Comparison of ENCODE assay signal across 8 cellular contexts in the genomic region with DNA sequence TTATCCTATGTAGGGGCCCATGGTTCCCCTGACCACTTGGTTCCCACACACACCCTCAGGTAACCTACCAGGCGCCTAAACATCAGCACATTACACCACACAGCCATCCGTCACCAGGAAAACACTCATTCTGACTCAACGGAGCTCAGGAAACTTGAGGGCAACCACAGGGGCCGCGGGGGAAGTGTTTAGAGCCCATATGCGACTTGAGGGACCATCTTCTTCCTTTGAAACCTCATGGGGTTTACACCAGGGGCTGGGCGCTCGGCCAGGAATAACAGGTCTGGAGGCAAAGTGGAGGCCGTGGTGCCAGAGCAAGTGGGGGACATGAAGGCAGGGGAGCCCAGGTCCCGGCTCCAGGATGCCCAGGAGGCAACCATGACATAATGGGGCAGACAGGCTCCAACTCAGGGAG. TPM values are rescaled to one million over a fixed set of nuclear protein-coding genes. Genes with fewer than 3 reads are reported as not detected.
A peak's percentile ranks its signal among the peaks of the same experiment; 100 is the strongest.
DNase-seq lines count a peak whose midpoint lies in the region; FAIRE-seq and TF ChIP-seq lines count a peak whose summit lies in the region.

No MANE protein-coding gene starts in this region.

- no peak for TF ChIP-seq POLR2A in GM12891 (IDR thresholded peaks at IDR 0.05; ENCODE audit: low read depth, low read length)

- peak overlapping the region; percentile 83 for H3K27ac Mint-ChIP-seq in activated T-helper 2 cell treated with anti-CD3 and anti-CD28 coated beads, Interferon-gamma antibody, Interleukin-2, Interleukin-4, amounts not matched to agents 10 μg/mL and 5 μg/mL and 100 μg/mL, durations not matched to agents 14 hours and 24 hours and 36 hours

- H3K4me3 Mint-ChIP-seq in activated T-helper 2 cell treated with anti-CD3 and anti-CD28 coated beads, Interferon-gamma antibody, Interleukin-2, Interleukin-4, amounts not matched to agents 10 μg/mL and 5 μg/mL and 100 μg/mL, durations not matched to agents 14 hours and 24 hours and 36 hours (ENCODE audit: low read depth) = peak overlapping the region; percentile 89

- intact Hi-C loops in activated T-helper 2 cell treated with anti-CD3 and anti-CD28 coated beads, Interferon-gamma antibody, Interleukin-2, Interleukin-4, amounts not matched to agents 10 μg/mL and 5 μg/mL and 100 μg/mL, durations not matched to agents 14 hours and 24 hours and 36 hours (cut with micrococcal nuclease) = loop anchor here (1.0 to 5.0 kb wide), 5 partner anchors 20 to 141 kb away; a partner anchor contains a TSS

- no peak for DNase-seq in GM12891 (ENCODE audit: insufficient read length, low spot score)
- peak; percentile 100 for DNase-seq in RPMI7951 (ENCODE audit: low read depth)
- DNase-seq in activated T-helper 2 cell treated with anti-CD3 and anti-CD28 coated beads, Interferon-gamma antibody, Interleukin-2, Interleukin-4, amounts not matched to agents 10 μg/mL and 5 μg/mL and 100 μg/mL, durations not matched to agents 14 hours and 24 hours and 36 hours (ENCODE audit: low spot score) = peak; percentile 63
- DNase-seq in iris pigment epithelial cell (ENCODE audit: low read depth) = peak; percentile 97
- peak; percentile 69 to 70 for DNase-seq in stimulated activated CD8-positive, alpha-beta memory T cell treated with anti-CD3 and anti-CD28 coated beads, Interleukin-2, amount 100 ng/mL, for 48 hours (ENCODE audit: low read depth in 2 of 2)
- DNase-seq in H7 = no peak
- DNase-seq in DMS53 (lab: John Stamatoyannopoulos, UW) = no peak
- DNase-seq in medulla oblongata (ENCODE audit: extremely low spot score) = no peak

- peaks cover 9% of the 10 kb centered on the region for H3K36me3 Mint-ChIP-seq in activated T-helper 2 cell treated with anti-CD3 and anti-CD28 coated beads, Interferon-gamma antibody, Interleukin-2, Interleukin-4, amounts not matched to agents 10 μg/mL and 5 μg/mL and 100 μg/mL, durations not matched to agents 14 hours and 24 hours and 36 hours (ENCODE audit: low read depth)

- H3K9me3 Mint-ChIP-seq in activated T-helper 2 cell treated with anti-CD3 and anti-CD28 coated beads, Interferon-gamma antibody, Interleukin-2, Interleukin-4, amounts not matched to agents 10 μg/mL and 5 μg/mL and 100 μg/mL, durations not matched to agents 14 hours and 24 hours and 36 hours = no peaks in the 10 kb centered on the region

- peaks cover 9% of the 10 kb centered on the region for H3K27me3 Mint-ChIP-seq in activated T-helper 2 cell treated with anti-CD3 and anti-CD28 coated beads, Interferon-gamma antibody, Interleukin-2, Interleukin-4, amounts not matched to agents 10 μg/mL and 5 μg/mL and 100 μg/mL, durations not matched to agents 14 hours and 24 hours and 36 hours (ENCODE audit: low read depth)

- H3K36me3 ChIP-seq in H7 (replicated peaks; ENCODE audit: control insufficient read depth, insufficient read depth, low read length) = no peaks in the 10 kb centered on the region

- peaks cover 16% of the 10 kb centered on the region for H3K27me3 ChIP-seq in H7 (ENCODE audit: control insufficient read depth, insufficient read depth, low read length)

- peaks cover 34% of the 10 kb centered on the region for H3K4me1 Mint-ChIP-seq in activated T-helper 2 cell treated with anti-CD3 and anti-CD28 coated beads, Interferon-gamma antibody, Interleukin-2, Interleukin-4, amounts not matched to agents 10 μg/mL and 5 μg/mL and 100 μg/mL, durations not matched to agents 14 hours and 24 hours and 36 hours (ENCODE audit: low read depth)

- peak; percentile 9 for FAIRE-seq in GM12891 (lab: Jason Lieb, UNC)

- no peak overlapping the region for H3K4me3 ChIP-seq in H7 (ENCODE audit: insufficient read depth, low read depth, low read length)

TF ChIP-seq in GM12891, 5 proteins besides CTCF, POLR2A, EP300 and RAD21:
- no peak for TF ChIP-seq POLR2AphosphoS5 (IDR thresholded peaks at IDR 0.05; ENCODE audit: low read depth, low read length)
- TF ChIP-seq POU2F2 (IDR thresholded peaks at IDR 0.05; ENCODE audit: low read depth, low read length) = no peak
- TF ChIP-seq TAF1 (IDR thresholded peaks at IDR 0.05; ENCODE audit: low read depth, low read length) = no peak
- no peak for TF ChIP-seq PAX5 (IDR thresholded peaks at IDR 0.05; ENCODE audit: insufficient read depth, low read length, severe bottlenecking)
- TF ChIP-seq SPI1 (IDR thresholded peaks at IDR 0.05; ENCODE audit: low read depth, low read length) = no peak

RNA-seq across cellular contexts. Expression of a gene that starts 1.5 kb away (rescaled TPM):
- 1.1 TPM for polyA plus RNA-seq in GM12891 (2012; ENCODE audit: low read depth, missing spikeins)
- total RNA-seq in RPMI7951 (2014; rRNA removed; shearing (Covaris generic)) = 36.4 and 45.6 TPM in 2 replicates
- total RNA-seq in activated T-helper 2 cell treated with anti-CD3 and anti-CD28 coated beads, Interferon-gamma antibody, Interleukin-2, Interleukin-4, amounts not matched to agents 10 μg/mL and 5 μg/mL and 100 μg/mL, durations not matched to agents 14 hours and 24 hours and 36 hours = 17.2 and 17.6 TPM in 2 replicates
- 16.8 and 19.4 TPM in 2 replicates for total RNA-seq in H7 (2014; rRNA removed; shearing (Covaris generic))

RNA-seq across cellular contexts. Expression of a gene that starts 20.6 kb away (rescaled TPM):
- 7.5 TPM for polyA plus RNA-seq in GM12891 (2012; ENCODE audit: low read depth, missing spikeins)
- total RNA-seq in RPMI7951 (2014; rRNA removed; shearing (Covaris generic)) = 19.8 and 20.7 TPM in 2 replicates
- total RNA-seq in activated T-helper 2 cell treated with anti-CD3 and anti-CD28 coated beads, Interferon-gamma antibody, Interleukin-2, Interleukin-4, amounts not matched to agents 10 μg/mL and 5 μg/mL and 100 μg/mL, durations not matched to agents 14 hours and 24 hours and 36 hours = 17.3 and 18.2 TPM in 2 replicates
- 21.2 and 25.7 TPM in 2 replicates for total RNA-seq in H7 (2014; rRNA removed; shearing (Covaris generic))

RNA-seq across cellular contexts. Expression of a gene that starts 34.6 kb away (rescaled TPM):
- polyA plus RNA-seq in GM12891 (2012; ENCODE audit: low read depth, missing spikeins) = 79.8 TPM
- total RNA-seq in RPMI7951 (2014; rRNA removed; shearing (Covaris generic)) = 54.5 and 55.3 TPM in 2 replicates
- 96.0 and 109 TPM in 2 replicates for total RNA-seq in activated T-helper 2 cell treated with anti-CD3 and anti-CD28 coated beads, Interferon-gamma antibody, Interleukin-2, Interleukin-4, amounts not matched to agents 10 μg/mL and 5 μg/mL and 100 μg/mL, durations not matched to agents 14 hours and 24 hours and 36 hours
- 39.3 and 48.0 TPM in 2 replicates for total RNA-seq in H7 (2014; rRNA removed; shearing (Covaris generic))

RNA-seq across cellular contexts. Expression of a gene that starts 34.7 kb away (rescaled TPM):
- polyA plus RNA-seq in GM12891 (2012; ENCODE audit: low read depth, missing spikeins) = 10.7 TPM
- total RNA-seq in RPMI7951 (2014; rRNA removed; shearing (Covaris generic)) = 2.3 and 2.5 TPM in 2 replicates
- 9.2 TPM in 2 replicates for total RNA-seq in activated T-helper 2 cell treated with anti-CD3 and anti-CD28 coated beads, Interferon-gamma antibody, Interleukin-2, Interleukin-4, amounts not matched to agents 10 μg/mL and 5 μg/mL and 100 μg/mL, durations not matched to agents 14 hours and 24 hours and 36 hours
- 2.4 and 2.7 TPM in 2 replicates for total RNA-seq in H7 (2014; rRNA removed; shearing (Covaris generic))

RNA-seq across cellular contexts. Expression of a gene that starts 50.4 kb away (rescaled TPM):
- polyA plus RNA-seq in GM12891 (2012; ENCODE audit: low read depth, missing spikeins) = 0.26 TPM
- total RNA-seq in RPMI7951 (2014; rRNA removed; shearing (Covaris generic)) = 2.0 and 2.1 TPM in 2 replicates
- 0.30 and 0.34 TPM in 2 replicates for total RNA-seq in activated T-helper 2 cell treated with anti-CD3 and anti-CD28 coated beads, Interferon-gamma antibody, Interleukin-2, Interleukin-4, amounts not matched to agents 10 μg/mL and 5 μg/mL and 100 μg/mL, durations not matched to agents 14 hours and 24 hours and 36 hours
- 6.0 and 6.4 TPM in 2 replicates for total RNA-seq in H7 (2014; rRNA removed; shearing (Covaris generic))

Comparison
In these comparisons a context has a peak if more than half of its experiments do, and no peak if none do; other contexts are left out.
1. DNase-seq: peak in RPMI7951 (single experiment), activated T-helper 2 cell treated with anti-CD3 and anti-CD28 coated beads, Interferon-gamma antibody, Interleukin-2, Interleukin-4, amounts not matched to agents 10 μg/mL and 5 μg/mL and 100 μg/mL, durations not matched to agents 14 hours and 24 hours and 36 hours (single experiment), iris pigment epithelial cell (single experiment) and stimulated activated CD8-positive, alpha-beta memory T cell treated with anti-CD3 and anti-CD28 coated beads, Interleukin-2, amount 100 ng/mL, for 48 hours (2 of 2); none in GM12891 (single experiment), H7 (single experiment), DMS53 (single experiment) and medulla oblongata (single experiment).